In genomic region chr6:149750136-149750609, GRCh38 we compare ENCODE assay signal across 8 cellular contexts. TPM values are rescaled to one million over a fixed set of nuclear protein-coding genes. Genes with fewer than 3 reads are reported as not detected.
A peak's percentile ranks its signal among the peaks of the same experiment; 100 is the strongest.
DNase-seq lines count a peak whose midpoint lies in the region; ATAC-seq and TF ChIP-seq lines count a peak whose summit lies in the region.

No MANE protein-coding gene starts in this region.

- CTCF ChIA-PET in activated CD4-positive, alpha-beta T cell treated with anti-CD3 and anti-CD28 coated beads for 36 hours (lab: Charles Lee), result interaction anchor here (1.1 to 1.5 kb wide), 2 partner anchors 33 to 72 kb away, joined by 4 to 5 read pairs; no protein-coding TSS in a partner anchor

- H3K4me1 Mint-ChIP-seq in activated CD4-positive, alpha-beta T cell treated with anti-CD3 and anti-CD28 coated beads for 36 hours, result peaks cover 44% of the 10 kb centered on the region

- POLR2A ChIA-PET in activated CD4-positive, alpha-beta T cell treated with anti-CD3 and anti-CD28 coated beads for 36 hours (lab: Charles Lee), result interaction anchor here (0.6 to 1.5 kb wide), 2 partner anchors 32 kb away, joined by 3 to 7 read pairs; partner anchors contain the start of gene LATS1

- H3K36me3 Mint-ChIP-seq in activated CD4-positive, alpha-beta T cell treated with anti-CD3 and anti-CD28 coated beads for 36 hours (ENCODE audit: low read depth), result peaks cover 7% of the 10 kb centered on the region

- H3K27ac ChIP-seq in colonic mucosa (peak overlapping the region; percentile 69), right lobe of liver (peak overlapping the region; percentile 87 to 94 (median 93))

- H3K36me3 ChIP-seq in colonic mucosa (no peaks in the 10 kb centered on the region), right lobe of liver (no peaks in the 10 kb centered on the region)

- H3K4me3 ChIP-seq in colonic mucosa (peak overlapping the region; percentile 74), right lobe of liver (peak overlapping the region; percentile 83 to 93 (median 92))

- no peak for TF ChIP-seq CTCF in colonic mucosa (IDR thresholded peaks at IDR 0.05)
- TF ChIP-seq CTCF in right lobe of liver (IDR thresholded peaks at IDR 0.05), result no peak

- H3K4me1 ChIP-seq in colonic mucosa (peaks cover 5% of the 10 kb centered on the region), right lobe of liver (peaks cover 0 to 49% (median 21%) of the 10 kb centered on the region in 4 donors)

- H3K9ac ChIP-seq in colonic mucosa (ENCODE audit: low read depth in 2 of 2, low read length in 2 of 2), result peak overlapping the region; percentile 96 to 97

- H3K4me3 Mint-ChIP-seq in activated CD4-positive, alpha-beta T cell treated with anti-CD3 and anti-CD28 coated beads for 36 hours, result peak overlapping the region; percentile 90

- no peaks in the 10 kb centered on the region for H3K27me3 ChIP-seq in colonic mucosa
- no peaks in the 10 kb centered on the region for H3K27me3 ChIP-seq in right lobe of liver

- intact Hi-C loops in activated CD4-positive, alpha-beta T cell treated with anti-CD3 and anti-CD28 coated beads for 36 hours (cut with DNase I, micrococcal nuclease), result loop anchor here in 1 of 2 experiments (1.0 kb wide), 1 partner anchor 102 kb away; the partner anchor contains the start of gene KATNA1
- intact Hi-C loops in colonic mucosa (cut with DNase I) (no loop called here), right lobe of liver (cut with DNase I) (no loop called here)

- H3K27ac Mint-ChIP-seq in activated CD4-positive, alpha-beta T cell treated with anti-CD3 and anti-CD28 coated beads for 36 hours, result peak overlapping the region; percentile 80

- no peaks in the 10 kb centered on the region for H3K27me3 Mint-ChIP-seq in activated CD4-positive, alpha-beta T cell treated with anti-CD3 and anti-CD28 coated beads for 36 hours

- TF ChIP-seq POLR2A in right lobe of liver (IDR thresholded peaks at IDR 0.05), result no peak

- no peaks in the 10 kb centered on the region for H3K9me3 Mint-ChIP-seq in activated CD4-positive, alpha-beta T cell treated with anti-CD3 and anti-CD28 coated beads for 36 hours (ENCODE audit: low read depth)

- H3K9me3 ChIP-seq in colonic mucosa (no peaks in the 10 kb centered on the region), right lobe of liver (no peaks in the 10 kb centered on the region)

- DNase-seq in A172 (ENCODE audit: low spot score) (peak; percentile 72), NCI-H2227 (lab: John Stamatoyannopoulos, UW; ENCODE audit: unreplicated experiment) (peak; percentile 87), colonic mucosa (peak; percentile 69), right lobe of liver (peak; percentile 54 to 69 (median 64))
- DNase-seq in activated CD4-positive, alpha-beta T cell treated with anti-CD3 and anti-CD28 coated beads for 36 hours, result peak; percentile 81
- DNase-seq in stimulated activated CD4-positive, alpha-beta T cell treated with anti-CD3 and anti-CD28 coated beads, TNF-alpha, amount 100 ng/mL, for 48 hours (ENCODE audit: low read depth in 3 of 3), result peak; percentile 47 to 51 (median 48)

- 0% methylated on average over 7 of the region's 25 CpGs for WGBS in right lobe of liver (ENCODE audit: insufficient coverage, low coverage, low lambda C conversion rate, missing lambda C conversion rate)

- ATAC-seq in GM18517 (IDR thresholded peaks at IDR 0.05; ENCODE audit: unreplicated experiment) (peak; percentile 23), HG03064 (IDR thresholded peaks at IDR 0.05; ENCODE audit: low read depth, unreplicated experiment) (peak; percentile 39), right lobe of liver (peak; percentile 17 to 60 (median 22))
- peak; percentile 50 for ATAC-seq in activated CD4-positive, alpha-beta T cell treated with anti-CD3 and anti-CD28 coated beads for 36 hours

RNA-seq across cellular contexts. Expression of gene PCMT1, which starts 0.6 kb away (rescaled TPM):
- total RNA-seq in A172 (2014; rRNA removed; shearing (Covaris generic)), result 184 and 205 TPM in 2 replicates
- 10 to 100 TPM; 90.1 to 91.3 TPM for total RNA-seq in activated CD4-positive, alpha-beta T cell treated with anti-CD3 and anti-CD28 coated beads for 36 hours
- total RNA-seq in colonic mucosa, result 10 to 100 TPM; 65.5 to 74.0 TPM
- total RNA-seq in right lobe of liver, result 10 to 100 TPM; 40.7 to 84.5 (median 47.7) TPM

RNA-seq across cellular contexts. Expression of gene NUP43, which starts 3.8 kb away (rescaled TPM):
- 103 and 115 TPM in 2 replicates for total RNA-seq in A172 (2014; rRNA removed; shearing (Covaris generic))
- total RNA-seq in activated CD4-positive, alpha-beta T cell treated with anti-CD3 and anti-CD28 coated beads for 36 hours, result 10 to 100 TPM; 80.5 to 89.4 TPM
- 10 to 100 TPM; 25.0 to 43.5 TPM for total RNA-seq in colonic mucosa
- 10 to 100 TPM in 5 of 6 experiments, 1 to 10 TPM in 1; 8.8 to 15.9 (median 12.1) TPM for total RNA-seq in right lobe of liver

RNA-seq across cellular contexts. Expression of gene LATS1, which starts 32.3 kb away (rescaled TPM):
- 15.9 and 17.7 TPM in 2 replicates for total RNA-seq in A172 (2014; rRNA removed; shearing (Covaris generic))
- total RNA-seq in activated CD4-positive, alpha-beta T cell treated with anti-CD3 and anti-CD28 coated beads for 36 hours, result 10 to 100 TPM; 21.2 to 23.5 TPM
- total RNA-seq in colonic mucosa (10 to 100 TPM; 17.2 to 26.5 TPM), right lobe of liver (10 to 100 TPM in 5 of 6 experiments, 1 to 10 TPM in 1; 9.5 to 16.6 (median 10.9) TPM)

Comparison
In these comparisons a context has a peak if more than half of its experiments do, and no peak if none do; other contexts are left out.
1. Peak in every context shown above with its lines: DNase-seq, ATAC-seq, H3K4me3 ChIP-seq and H3K27ac ChIP-seq.